In genomic region chr7:131183611-131184119, GRCh38 we compare ENCODE assay signal across 14 cellular contexts.
DNase-seq lines count a peak whose midpoint lies in the region; ATAC-seq and TF ChIP-seq lines count a peak whose summit lies in the region.
"Had no signal": no experiment of that assay in that cellular context is flagged by ENCODE, and none has a peak within 500 bp of the region (broad histone marks: within the 10 kb centered on the region; RNA-seq: fewer than 3 reads in every experiment).

No MANE protein-coding gene starts in this region.

- BruUV-seq in OCI-LY7 (replicated peaks; lab: Mats Ljungman, UMichigan): no TSS peak

- H3K79me2 ChIP-seq in OCI-LY7 (ENCODE audit: insufficient read depth, low read depth, low read length): no peaks in the 10 kb centered on the region

- H3K4me2 ChIP-seq in OCI-LY7 (ENCODE audit: low read length): peak overlapping the region; percentile 52; the same call in 1 of the 2 replicates
- H3K4me2 ChIP-seq: KMS-11 had no signal

- no peak overlapping the region for H3K4me3 ChIP-seq in OCI-LY7 (ENCODE audit: low read depth, low read length, poor library complexity, severe bottlenecking)
- H3K4me3 ChIP-seq: skin epidermis, tibial artery had no signal

- CTCF ChIA-PET in OCI-LY7 (lab: Charles Lee; ENCODE audit: unreplicated experiment): interaction anchor here (0.6 kb wide), 1 partner anchor 76 kb away, joined by 3 read pairs; no protein-coding TSS in a partner anchor

- H4K20me1 ChIP-seq in OCI-LY7 (ENCODE audit: insufficient read depth, low read length): no peaks in the 10 kb centered on the region

- peaks cover 21% of the 10 kb centered on the region for H3K4me1 Mint-ChIP-seq in activated naive CD8-positive, alpha-beta T cell treated with anti-CD3 and anti-CD28 coated beads, Interleukin-2, amount 10 ng/mL, durations not matched to agents 7 days and 5 days
- H3K4me1 Mint-ChIP-seq in natural killer cell treated with Interleukin-12 subunit alpha and Interleukin-12 subunit beta and Interleukin-15 and Interleukin-18, amount 100 ng/mL, for 72 hours (ENCODE audit: low read depth in 2 of 2): peaks cover 18 to 34% of the 10 kb centered on the region in 2 donors

- POLR2A ChIA-PET in OCI-LY7 (lab: Charles Lee): interaction anchor here (1.0 to 1.1 kb wide), 2 partner anchors 12 to 16 kb away, joined by 3 read pairs; no protein-coding TSS in a partner anchor
- POLR2A ChIA-PET in activated naive CD8-positive, alpha-beta T cell treated with anti-CD3 and anti-CD28 coated beads, Interleukin-2, amount 10 ng/mL, durations not matched to agents 7 days and 5 days (lab: Charles Lee): interaction anchor here (1.0 to 1.4 kb wide), 2 partner anchors 52 to 75 kb away, joined by 3 to 4 read pairs; no protein-coding TSS in a partner anchor

- intact Hi-C loops in OCI-LY7 (cut with micrococcal nuclease; ENCODE audit: unreplicated experiment): no loop called here

- H3K27ac ChIP-seq in OCI-LY7 (ENCODE audit: low read depth, low read length, poor library complexity, severe bottlenecking): peak overlapping the region; percentile 19
- H3K27ac ChIP-seq: KMS-11, tibial artery had no signal

- H3K27me3 Mint-ChIP-seq in activated naive CD8-positive, alpha-beta T cell treated with anti-CD3 and anti-CD28 coated beads, Interleukin-2, amount 10 ng/mL, durations not matched to agents 7 days and 5 days: no peaks in the 10 kb centered on the region
- H3K27me3 Mint-ChIP-seq in natural killer cell treated with Interleukin-12 subunit alpha and Interleukin-12 subunit beta and Interleukin-15 and Interleukin-18, amount 100 ng/mL, for 72 hours: no peaks in the 10 kb centered on the region

- no peaks in the 10 kb centered on the region for H3K9me3 ChIP-seq in OCI-LY7 (ENCODE audit: low read length)

- TF ChIP-seq CTCF in OCI-LY7 (conservative IDR thresholded peaks at IDR 0.05; ENCODE audit: low read length) (no peak), GM13976 (IDR thresholded peaks at IDR 0.05; ENCODE audit: borderline replicate concordance, control extremely low read depth, extremely low read depth, insufficient read depth, missing control alignments) (no peak)

- ATAC-seq in activated naive CD8-positive, alpha-beta T cell treated with anti-CD3 and anti-CD28 coated beads, Interleukin-2, amount 10 ng/mL, durations not matched to agents 7 days and 5 days (ENCODE audit: low read depth): peak; percentile 73
- no peak for ATAC-seq in natural killer cell treated with Interleukin-12 subunit alpha and Interleukin-12 subunit beta and Interleukin-15 and Interleukin-18, amount 100 ng/mL, for 72 hours
- no peak for ATAC-seq in HG03439 (IDR thresholded peaks at IDR 0.05; ENCODE audit: unreplicated experiment)

- H3K9me3 Mint-ChIP-seq in activated naive CD8-positive, alpha-beta T cell treated with anti-CD3 and anti-CD28 coated beads, Interleukin-2, amount 10 ng/mL, durations not matched to agents 7 days and 5 days: peaks cover 2% of the 10 kb centered on the region
- no peaks in the 10 kb centered on the region for H3K9me3 Mint-ChIP-seq in natural killer cell treated with Interleukin-12 subunit alpha and Interleukin-12 subunit beta and Interleukin-15 and Interleukin-18, amount 100 ng/mL, for 72 hours

- H3K4me3 Mint-ChIP-seq in activated naive CD8-positive, alpha-beta T cell treated with anti-CD3 and anti-CD28 coated beads, Interleukin-2, amount 10 ng/mL, durations not matched to agents 7 days and 5 days: peak overlapping the region; percentile 35
- peak overlapping the region; percentile 62 for H3K4me3 Mint-ChIP-seq in natural killer cell treated with Interleukin-12 subunit alpha and Interleukin-12 subunit beta and Interleukin-15 and Interleukin-18, amount 100 ng/mL, for 72 hours

- peak overlapping the region; percentile 23 for H3K27ac Mint-ChIP-seq in activated naive CD8-positive, alpha-beta T cell treated with anti-CD3 and anti-CD28 coated beads, Interleukin-2, amount 10 ng/mL, durations not matched to agents 7 days and 5 days
- peak overlapping the region in 1 of 2 donors; percentile 50 for H3K27ac Mint-ChIP-seq in natural killer cell treated with Interleukin-12 subunit alpha and Interleukin-12 subunit beta and Interleukin-15 and Interleukin-18, amount 100 ng/mL, for 72 hours

- in situ Hi-C loops in GM13976 (cut with MboI; ENCODE audit: low sequenced_read_pairs, unreplicated experiment): no loop called here

- H3K9me2 ChIP-seq in OCI-LY7 (ENCODE audit: insufficient read depth, low read length): no peaks in the 10 kb centered on the region

- H2AFZ ChIP-seq in OCI-LY7 (ENCODE audit: low read length): peak overlapping the region; percentile 71; the same call in 1 of the 2 replicates

- no peaks in the 10 kb centered on the region for H3K36me3 Mint-ChIP-seq in activated naive CD8-positive, alpha-beta T cell treated with anti-CD3 and anti-CD28 coated beads, Interleukin-2, amount 10 ng/mL, durations not matched to agents 7 days and 5 days
- no peaks in the 10 kb centered on the region for H3K36me3 Mint-ChIP-seq in natural killer cell treated with Interleukin-12 subunit alpha and Interleukin-12 subunit beta and Interleukin-15 and Interleukin-18, amount 100 ng/mL, for 72 hours

- no peaks in the 10 kb centered on the region for H3K36me3 ChIP-seq in OCI-LY7 (ENCODE audit: insufficient read depth, low read length)
- H3K36me3 ChIP-seq: tibial artery had no signal

- DNase-seq in activated CD8-positive, alpha-beta memory T cell treated with anti-CD3 and anti-CD28 coated beads, Interleukin-2, amount 50 U/mL, for 4 hours: peak; percentile 26
- no peak for DNase-seq in activated CD8-positive, alpha-beta memory T cell treated with anti-CD3 and anti-CD28 coated beads for 24 hours
- DNase-seq in OCI-LY7 (ENCODE audit: low spot score): peak; percentile 25
- DNase-seq in activated naive CD8-positive, alpha-beta T cell treated with anti-CD3 and anti-CD28 coated beads, Interleukin-2, amount 10 ng/mL, durations not matched to agents 7 days and 5 days: no peak
- DNase-seq in natural killer cell treated with Interleukin-12 subunit alpha and Interleukin-12 subunit beta and Interleukin-15 and Interleukin-18, amount 100 ng/mL, for 72 hours (ENCODE audit: low spot score): no peak
- no peak for DNase-seq in UCSD-AML1 (lab: John Stamatoyannopoulos, UW; ENCODE audit: unreplicated experiment)
- no peak for DNase-seq in GM13976 (ENCODE audit: low spot score)
- DNase-seq: DMS 273 treated with DMSO at 0.1 percent for 48 hours, NCI-H510A treated with DMSO at 0.1 percent for 48 hours, T1000, tibial artery had no signal

- peaks cover 18% of the 10 kb centered on the region for H3K4me1 ChIP-seq in OCI-LY7 (ENCODE audit: insufficient read depth, low read length, poor library complexity, severe bottlenecking)
- H3K4me1 ChIP-seq: tibial artery had no signal

Comparison
In these comparisons a context has a peak if more than half of its experiments do, and no peak if none do; other contexts are left out.
1. DNase-seq: peak in activated CD8-positive, alpha-beta memory T cell treated with anti-CD3 and anti-CD28 coated beads, Interleukin-2, amount 50 U/mL, for 4 hours (single experiment) and OCI-LY7 (single experiment); none in activated CD8-positive, alpha-beta memory T cell treated with anti-CD3 and anti-CD28 coated beads for 24 hours (single experiment), activated naive CD8-positive, alpha-beta T cell treated with anti-CD3 and anti-CD28 coated beads, Interleukin-2, amount 10 ng/mL, durations not matched to agents 7 days and 5 days (single experiment), natural killer cell treated with Interleukin-12 subunit alpha and Interleukin-12 subunit beta and Interleukin-15 and Interleukin-18, amount 100 ng/mL, for 72 hours (single experiment), UCSD-AML1 (single experiment) and GM13976 (single experiment).